ENCODE assay signal across 22 cellular contexts in the genomic region with DNA sequence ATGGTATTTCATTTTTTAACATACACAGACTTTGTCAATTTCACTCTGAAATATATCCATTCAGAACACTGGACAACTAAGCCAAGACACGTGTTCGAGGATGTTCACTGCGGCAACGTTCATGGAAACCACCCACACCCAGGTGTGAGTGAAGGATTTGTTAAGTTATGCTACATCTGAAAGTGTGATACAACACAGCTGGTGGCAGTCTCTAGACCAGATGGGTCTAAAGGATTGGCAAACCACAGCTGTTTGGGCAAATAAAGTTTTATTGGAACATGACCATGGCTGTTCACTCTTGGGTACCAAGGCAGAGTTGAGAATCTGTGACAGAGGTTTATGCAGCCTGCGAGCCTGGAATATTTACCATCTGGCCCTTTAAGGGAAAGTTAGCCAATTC. TPM values are rescaled to one million over a fixed set of nuclear protein-coding genes. Genes with fewer than 3 reads are reported as not detected.
A peak's percentile ranks its signal among the peaks of the same experiment; 100 is the strongest.
DNase-seq lines count a peak whose midpoint lies in the region; ATAC-seq, FAIRE-seq and TF ChIP-seq lines count a peak whose summit lies in the region.
"Had no signal": no experiment of that assay in that cellular context is flagged by ENCODE, and none has a peak within 500 bp of the region (broad histone marks: within the 10 kb centered on the region; RNA-seq: fewer than 3 reads in every experiment).

No MANE protein-coding gene starts in this region.

- TF ChIP-seq CTCF in HepG2 (CRISPR knock-in tag; IDR thresholded peaks at IDR 0.05), result no peak
- TF ChIP-seq CTCF in right lobe of liver (IDR thresholded peaks at IDR 0.05), result no peak
- TF ChIP-seq CTCF in H1 (IDR thresholded peaks at IDR 0.05; ENCODE audit: control extremely low read depth in 1 of 3, insufficient read depth in 1 of 3, low read depth in 1 of 3, low read length in 3 of 3), result no peak
- TF ChIP-seq CTCF in CD4-positive, alpha-beta T cell (IDR thresholded peaks at IDR 0.05), result no peak

- CTCF ChIA-PET in HepG2 (lab: Yijun Ruan, JAX; ENCODE audit: low intra/inter-chr PET ratio, low total read pairs), result no interaction called here
- CTCF ChIA-PET in H1 (lab: Charles Lee; ENCODE audit: partially characterized antibody), result no interaction called here
- CTCF ChIA-PET in activated CD4-positive, alpha-beta T cell treated with anti-CD3 and anti-CD28 coated beads for 36 hours (lab: Charles Lee), result no interaction called here
- CTCF ChIA-PET in CD4-positive, alpha-beta T cell (lab: Charles Lee), result no interaction called here

- H3K9me3 Mint-ChIP-seq in activated CD4-positive, alpha-beta T cell treated with anti-CD3 and anti-CD28 coated beads for 36 hours (ENCODE audit: low read depth), result no peaks in the 10 kb centered on the region
- H3K9me3 Mint-ChIP-seq in CD4-positive, alpha-beta T cell, result no peaks in the 10 kb centered on the region
- H3K9me3 Mint-ChIP-seq: CD8-positive, alpha-beta T cell; H9; HFFc6 had no signal

- H3K9me3 ChIP-seq in HepG2 (ENCODE audit: low read length) (no peaks in the 10 kb centered on the region), right lobe of liver (no peaks in the 10 kb centered on the region), H1 (ENCODE audit: insufficient read depth in 2 of 2, low read depth in 1 of 2, low read length in 1 of 2) (no peaks in the 10 kb centered on the region)
- no peaks in the 10 kb centered on the region for H3K9me3 ChIP-seq in CD4-positive, alpha-beta T cell (ENCODE audit: control insufficient read depth, low read length)
- H3K9me3 ChIP-seq: Caco-2 had no signal

- H3K27ac ChIP-seq in HepG2 (ENCODE audit: extremely low read length, insufficient read depth, low read length) (no peak overlapping the region), right lobe of liver (no peak overlapping the region), H1 (ENCODE audit: low read depth, low read length) (no peak overlapping the region)
- no peak overlapping the region for H3K27ac ChIP-seq in CD4-positive, alpha-beta T cell (ENCODE audit: low read depth, low read length)
- H3K27ac ChIP-seq: GM23248 had no signal

- H2BK15ac ChIP-seq in H1 (ENCODE audit: low read length), result no peak overlapping the region

- H3K4me1 Mint-ChIP-seq in activated CD4-positive, alpha-beta T cell treated with anti-CD3 and anti-CD28 coated beads for 36 hours, result no peaks in the 10 kb centered on the region
- H3K4me1 Mint-ChIP-seq in CD4-positive, alpha-beta T cell (ENCODE audit: low read depth), result no peaks in the 10 kb centered on the region
- H3K4me1 Mint-ChIP-seq: H9 had no signal

- POLR2A ChIA-PET in HepG2 (lab: Yijun Ruan, JAX) (no interaction called here), H1 (lab: Charles Lee; ENCODE audit: partially characterized antibody) (no interaction called here)
- POLR2A ChIA-PET in activated CD4-positive, alpha-beta T cell treated with anti-CD3 and anti-CD28 coated beads for 36 hours (lab: Charles Lee), result no interaction called here
- POLR2A ChIA-PET in CD4-positive, alpha-beta T cell (lab: Charles Lee), result no interaction called here

- H3K79me1 ChIP-seq in H1 (ENCODE audit: low read depth, low read length), result no peaks in the 10 kb centered on the region

- DNase-seq in HepG2 (ENCODE audit: low spot score) (no peak), right lobe of liver (no peak), RPMI8226 (peak; percentile 30), H1 (ENCODE audit: low read depth in 1 of 2, low spot score in 2 of 2) (no peak)
- DNase-seq in activated CD4-positive, alpha-beta T cell treated with anti-CD3 and anti-CD28 coated beads for 36 hours, result no peak
- DNase-seq in stimulated activated CD4-positive, alpha-beta T cell treated with anti-CD3 and anti-CD28 coated beads, Interleukin-2, amount 100 ng/mL, for 48 hours, result no peak
- no peak for DNase-seq in CD4-positive, alpha-beta T cell
- DNase-seq: 8988T; C1 segment of cervical spinal cord; Caco-2; CD8-positive, alpha-beta T cell; DMS53; DMS79 treated with DMSO at 0.1 percent for 48 hours; GF-D8; GM23248; H9; HFFc6 had no signal

- no peak overlapping the region for H3K23ac ChIP-seq in H1 (ENCODE audit: insufficient read length)

- ATAC-seq in HepG2 (no peak), right lobe of liver (no peak)
- ATAC-seq in activated CD4-positive, alpha-beta T cell treated with anti-CD3 and anti-CD28 coated beads for 36 hours, result no peak
- ATAC-seq in CD4-positive, alpha-beta T cell (ENCODE audit: poor library complexity), result no peak
- ATAC-seq: CD8-positive, alpha-beta T cell; HCT116 had no signal

- H3K27me3 ChIP-seq in HepG2 (ENCODE audit: control insufficient read depth in 1 of 2, insufficient read depth in 2 of 2, low read length in 2 of 2), result no peaks in the 10 kb centered on the region
- H3K27me3 ChIP-seq in right lobe of liver, result no peaks in the 10 kb centered on the region
- H3K27me3 ChIP-seq in H1 (replicated peaks in 1 of 4; ENCODE audit: control insufficient read depth in 3 of 4, extremely low read depth in 1 of 4, insufficient read depth in 3 of 4, low read length in 3 of 4), result no peaks in the 10 kb centered on the region
- H3K27me3 ChIP-seq in CD4-positive, alpha-beta T cell (ENCODE audit: control insufficient read depth, insufficient read depth, low read length), result no peaks in the 10 kb centered on the region

- no peaks in the 10 kb centered on the region for H3K79me2 ChIP-seq in HepG2 (ENCODE audit: insufficient read depth, low read length)
- H3K79me2 ChIP-seq in H1 (ENCODE audit: control insufficient read depth in 1 of 2, insufficient read depth in 2 of 2, low read length in 2 of 2), result no peaks in the 10 kb centered on the region

- no peak overlapping the region for H2BK5ac ChIP-seq in H1 (ENCODE audit: low read depth, low read length)

- in situ Hi-C loops in HepG2 (cut with HindIII; ENCODE audit: extremely low pct_ligation_motif_present, low pct_unique_long_range_greater_than_20kb), result no loop called here

- H2AFZ ChIP-seq in HepG2 (ENCODE audit: low read length) (no peak overlapping the region), H1 (ENCODE audit: low read length) (no peak overlapping the region)
- H2AFZ ChIP-seq: GM23248 had no signal

- no peak overlapping the region for H4K91ac ChIP-seq in H1 (replicated peaks; ENCODE audit: insufficient read length, low read length)

- H3K36me3 ChIP-seq in HepG2 (replicated peaks in 1 of 2; ENCODE audit: control insufficient read depth in 1 of 2, insufficient read depth in 2 of 2, low read length in 2 of 2), result peaks cover 0 to 6% of the 10 kb centered on the region in 2 experiments; a peak in 2 of 5 replicates
- peaks cover 0 to 16% (median 4%) of the 10 kb centered on the region in 4 donors for H3K36me3 ChIP-seq in right lobe of liver
- H3K36me3 ChIP-seq in H1 (ENCODE audit: control insufficient read depth in 2 of 4, insufficient read depth in 4 of 4, low read length in 3 of 4), result no peaks in the 10 kb centered on the region

- H3K36me3 Mint-ChIP-seq in activated CD4-positive, alpha-beta T cell treated with anti-CD3 and anti-CD28 coated beads for 36 hours (ENCODE audit: low read depth), result no peaks in the 10 kb centered on the region
- no peaks in the 10 kb centered on the region for H3K36me3 Mint-ChIP-seq in CD4-positive, alpha-beta T cell (ENCODE audit: low read depth)
- H3K36me3 Mint-ChIP-seq: CD8-positive, alpha-beta T cell had no signal

- no peak overlapping the region for H2AK5ac ChIP-seq in H1 (ENCODE audit: low read depth, low read length)

- no peak overlapping the region for H2BK120ac ChIP-seq in H1 (replicated peaks; ENCODE audit: low read depth, low read length)

- TF ChIP-seq RAD21 in HepG2 (CRISPR knock-in tag; IDR thresholded peaks at IDR 0.05), result no peak
- TF ChIP-seq RAD21 in H1 (IDR thresholded peaks at IDR 0.05 in 1 of 2, conservative IDR thresholded peaks at IDR 0.05 in 1 of 2; ENCODE audit: low read depth in 2 of 2, low read length in 2 of 2), result no peak

- H3K18ac ChIP-seq in H1 (ENCODE audit: extremely low read depth, low read length), result no peak overlapping the region

- H2BK20ac ChIP-seq in H1 (ENCODE audit: low read length), result no peak overlapping the region

- WGBS in HepG2 (ENCODE audit: low lambda C conversion rate), result 95% methylated on average over 5 of the region's 5 CpGs
- 98% methylated on average over 5 of the region's 5 CpGs for WGBS in right lobe of liver (ENCODE audit: insufficient coverage, low coverage, low lambda C conversion rate, missing lambda C conversion rate)
- 96% methylated on average over 5 of the region's 5 CpGs; no CpG with 5 or more reads in 1 of the 2 experiments for WGBS in H1 (ENCODE audit: extremely low coverage in 1 of 2, insufficient coverage in 1 of 2, insufficient read length in 1 of 2, insufficient replicate concordance in 2 of 2, low coverage in 1 of 2, low lambda C conversion rate in 2 of 2, missing lambda C conversion rate in 1 of 2), 2 experiments

- H3K4me3 Mint-ChIP-seq in activated CD4-positive, alpha-beta T cell treated with anti-CD3 and anti-CD28 coated beads for 36 hours, result no peak overlapping the region
- no peak overlapping the region for H3K4me3 Mint-ChIP-seq in CD4-positive, alpha-beta T cell
- H3K4me3 Mint-ChIP-seq: CD8-positive, alpha-beta T cell; H9; HFFc6 had no signal

- H3K4me3 ChIP-seq in HepG2 (replicated peaks in 1 of 3; ENCODE audit: insufficient read depth in 1 of 3, low read depth in 2 of 3, low read length in 3 of 3) (no peak overlapping the region), right lobe of liver (no peak overlapping the region), H1 (ENCODE audit: extremely low read depth in 1 of 4, insufficient read depth in 2 of 4, low read depth in 3 of 4, low read length in 4 of 4) (no peak overlapping the region)
- H3K4me3 ChIP-seq: GM23248 had no signal

- H3K4me1 ChIP-seq in HepG2 (ENCODE audit: insufficient read depth, low read length), result no peaks in the 10 kb centered on the region
- no peaks in the 10 kb centered on the region for H3K4me1 ChIP-seq in right lobe of liver
- no peaks in the 10 kb centered on the region; a peak in 1 of 7 replicates for H3K4me1 ChIP-seq in H1 (replicated peaks in 1 of 4; ENCODE audit: control insufficient read depth in 3 of 4, insufficient read depth in 4 of 4, low read length in 3 of 4)
- H3K4me1 ChIP-seq: Caco-2 had no signal

- TF ChIP-seq EP300 in HepG2 (IDR thresholded peaks at IDR 0.05; ENCODE audit: low read depth in 2 of 2, low read length in 2 of 2), result no peak
- TF ChIP-seq EP300 in HepG2 (CRISPR knock-in tag; IDR thresholded peaks at IDR 0.05; ENCODE audit: borderline replicate concordance), result no peak
- TF ChIP-seq EP300 in H1 (IDR thresholded peaks at IDR 0.05; ENCODE audit: borderline replicate concordance in 1 of 2, low read depth in 2 of 2, low read length in 2 of 2), result no peak

- BruUV-seq in HepG2 (replicated peaks; lab: Mats Ljungman, UMichigan), result no TSS peak

- H2BK12ac ChIP-seq in H1 (ENCODE audit: low read depth, low read length), result peak overlapping the region; percentile 50; the same call in 1 of the 2 replicates

- H3K14ac ChIP-seq in H1 (ENCODE audit: insufficient read length), result no peak overlapping the region

- no peak overlapping the region for H3K4ac ChIP-seq in H1 (replicated peaks; ENCODE audit: insufficient read length, low read depth, low read length)

- H3K56ac ChIP-seq in H1 (replicated peaks; ENCODE audit: insufficient read length, low read depth, low read length), result no peak overlapping the region

- intact Hi-C loops in HepG2 (cut with micrococcal nuclease; ENCODE audit: unreplicated experiment) (no loop called here), right lobe of liver (cut with DNase I) (no loop called here)
- intact Hi-C loops in activated CD4-positive, alpha-beta T cell treated with anti-CD3 and anti-CD28 coated beads for 36 hours (cut with DNase I, micrococcal nuclease), result no loop called here
- intact Hi-C loops in CD4-positive, alpha-beta T cell (cut with DNase I, micrococcal nuclease), result no loop called here

- H4K20me1 ChIP-seq in HepG2 (ENCODE audit: insufficient read depth, low read length) (no peaks in the 10 kb centered on the region), H1 (replicated peaks in 1 of 2; ENCODE audit: control insufficient read depth in 1 of 2, insufficient read depth in 2 of 2, low read length in 2 of 2) (no peaks in the 10 kb centered on the region)

- no peaks in the 10 kb centered on the region for H3K27me3 Mint-ChIP-seq in activated CD4-positive, alpha-beta T cell treated with anti-CD3 and anti-CD28 coated beads for 36 hours
- H3K27me3 Mint-ChIP-seq in CD4-positive, alpha-beta T cell, result no peaks in the 10 kb centered on the region

- H3K9ac ChIP-seq in HepG2 (ENCODE audit: insufficient read depth, low read depth, low read length) (no peak overlapping the region), H1 (replicated peaks in 1 of 4; ENCODE audit: extremely low read depth in 1 of 4, low read depth in 3 of 4, low read length in 3 of 4) (no peak overlapping the region)
- H3K9ac ChIP-seq: GM23248 had no signal

- no peak overlapping the region for H4K8ac ChIP-seq in H1 (ENCODE audit: extremely low read depth, insufficient read depth, low read length)

- H3K23me2 ChIP-seq in H1 (ENCODE audit: low read depth, low read length), result no peaks in the 10 kb centered on the region

- H3K4me2 ChIP-seq in HepG2 (ENCODE audit: low read depth, low read length), result no peak overlapping the region
- no peak overlapping the region for H3K4me2 ChIP-seq in H1 (ENCODE audit: insufficient read depth in 1 of 2, low read depth in 2 of 2, low read length in 2 of 2)

- TF ChIP-seq POLR2A in HepG2 (IDR thresholded peaks at IDR 0.05; ENCODE audit: insufficient read depth in 1 of 2, low read depth in 2 of 2, low read length in 2 of 2) (no peak), right lobe of liver (IDR thresholded peaks at IDR 0.05) (no peak), H1 (IDR thresholded peaks at IDR 0.05; ENCODE audit: control extremely low read depth in 1 of 2, low read depth in 2 of 2, low read length in 2 of 2) (no peak)

- no peak overlapping the region for H3K27ac Mint-ChIP-seq in activated CD4-positive, alpha-beta T cell treated with anti-CD3 and anti-CD28 coated beads for 36 hours
- H3K27ac Mint-ChIP-seq in CD4-positive, alpha-beta T cell, result no peak overlapping the region
- H3K27ac Mint-ChIP-seq: CD8-positive, alpha-beta T cell; H9; HFFc6 had no signal

- no peak overlapping the region for H4K5ac ChIP-seq in H1 (ENCODE audit: insufficient read length, low read depth, low read length)

- FAIRE-seq in HepG2 (lab: Jason Lieb, UNC) (no peak), H1 (lab: Jason Lieb, UNC) (no peak)
- FAIRE-seq: GM12892 had no signal

RNA-seq across cellular contexts. Expression of a gene that starts 12.0 kb away (rescaled TPM):
- total RNA-seq in HepG2 (2016; rRNA removed; fragmentation: Illumina TruSeq; extraction: Trizol), result 3.2 and 4.7 TPM in 2 replicates
- 3.1 and 3.7 TPM in 2 replicates for total RNA-seq in HepG2 (2016; cell fraction: cytosol; rRNA removed; fragmentation: Illumina TruSeq; extraction: Trizol; ENCODE audit: low read depth)
- 3.2 and 5.3 TPM in 2 replicates for total RNA-seq in HepG2 (2016; cell fraction: insoluble cytoplasmic fraction; rRNA removed; fragmentation: Illumina TruSeq; extraction: Trizol)
- total RNA-seq in HepG2 (2016; cell fraction: membrane; rRNA removed; fragmentation: Illumina TruSeq; extraction: Trizol), result 3.7 and 4.3 TPM in 2 replicates
- 5.8 and 6.1 TPM in 2 replicates for total RNA-seq in HepG2 (2016; cell fraction: nucleus; rRNA removed; fragmentation: Illumina TruSeq; extraction: Trizol)
- 8.3 and 8.8 TPM in 2 replicates for polyA plus RNA-seq in HepG2 (2011; rRNA removed)
- polyA plus RNA-seq in HepG2 (2011; cell fraction: cytosol; rRNA removed), result 6.3 and 6.8 TPM in 2 replicates
- 13.7 and 17.8 TPM in 2 replicates for polyA plus RNA-seq in HepG2 (2011; cell fraction: nucleus; rRNA removed)
- polyA plus RNA-seq in HepG2 (2012), result 2.7 and 5.6 TPM in 2 replicates
- polyA plus RNA-seq in HepG2 (2016; cell fraction: cytosol; fragmentation: Illumina TruSeq; extraction: Trizol; ENCODE audit: low read depth), result 2.4 and 3.1 TPM in 2 replicates
- polyA plus RNA-seq in HepG2 (2016; cell fraction: insoluble cytoplasmic fraction; fragmentation: Illumina TruSeq; extraction: Trizol; ENCODE audit: low read depth), result 3.4 and 3.9 TPM in 2 replicates
- polyA plus RNA-seq in HepG2 (2016; cell fraction: membrane; fragmentation: Illumina TruSeq; extraction: Trizol; ENCODE audit: low read depth), result 3.1 and 3.4 TPM in 2 replicates
- 7.4 and 7.6 TPM in 2 replicates for polyA plus RNA-seq in HepG2 (2016; cell fraction: nucleus; fragmentation: Illumina TruSeq; extraction: Trizol; ENCODE audit: insufficient read depth, low read depth)
- polyA minus RNA-seq in HepG2 (2011; rRNA and poly(A)+ RNA removed; ENCODE audit: low replicate concordance), result 0.12 and 15.3 TPM in 2 replicates
- 2.7 and 2.9 TPM in 2 replicates for polyA minus RNA-seq in HepG2 (2011; cell fraction: cytosol; rRNA and poly(A)+ RNA removed)
- 5.5 and 6.8 TPM in 2 replicates for polyA minus RNA-seq in HepG2 (2011; cell fraction: nucleus; rRNA and poly(A)+ RNA removed)
- 10 to 100 TPM; 10.4 to 15.5 (median 13.5) TPM for total RNA-seq in right lobe of liver
- not detected in 2 replicates for total RNA-seq in H1 (2021; fragmentation: NEBNext Ultra II Directional; extraction: Animal tissue kit (Norgen Biotek cat#: 25700))
- polyA plus RNA-seq in H1 (2011; rRNA removed), result 0.08 and 0.15 TPM in 2 replicates
- polyA plus RNA-seq in H1 (2011; cell fraction: cytosol; rRNA removed), result 0.06 TPM
- polyA plus RNA-seq in H1 (2011; cell fraction: nucleus; rRNA removed), result 0.47 TPM
- polyA plus RNA-seq in H1 (2012, experiment 1 of 2), result 0.09 TPM in 1 of 4 replicates, not detected in the others
- not detected for polyA plus RNA-seq in H1 (2012, experiment 2 of 2)
- polyA plus RNA-seq in H1 (2013, experiment 1 of 2), result 0.04 TPM
- polyA plus RNA-seq in H1 (2013, experiment 2 of 2), result 0.06 TPM
- polyA minus RNA-seq in H1 (2011; rRNA and poly(A)+ RNA removed), result not detected in 2 replicates
- polyA minus RNA-seq in H1 (2011; cell fraction: cytosol; rRNA and poly(A)+ RNA removed), result not detected
- polyA minus RNA-seq in H1 (2011; cell fraction: nucleus; rRNA and poly(A)+ RNA removed), result not detected
- total RNA-seq in activated CD4-positive, alpha-beta T cell treated with anti-CD3 and anti-CD28 coated beads for 36 hours, result under 1 TPM in 1 of 2 experiments, not detected in 1; 0.14 TPM
- under 1 TPM in 1 of 2 experiments, not detected in 1; 0.28 TPM for total RNA-seq in CD4-positive, alpha-beta T cell
- total RNA-seq: CD8-positive, alpha-beta T cell; Daoy; GM23248; H4; H9; HFFc6 had no signal
- polyA plus RNA-seq: BJ, GM23248 had no signal
